ENCODE assay signal across 9 cellular contexts in the genomic region with DNA sequence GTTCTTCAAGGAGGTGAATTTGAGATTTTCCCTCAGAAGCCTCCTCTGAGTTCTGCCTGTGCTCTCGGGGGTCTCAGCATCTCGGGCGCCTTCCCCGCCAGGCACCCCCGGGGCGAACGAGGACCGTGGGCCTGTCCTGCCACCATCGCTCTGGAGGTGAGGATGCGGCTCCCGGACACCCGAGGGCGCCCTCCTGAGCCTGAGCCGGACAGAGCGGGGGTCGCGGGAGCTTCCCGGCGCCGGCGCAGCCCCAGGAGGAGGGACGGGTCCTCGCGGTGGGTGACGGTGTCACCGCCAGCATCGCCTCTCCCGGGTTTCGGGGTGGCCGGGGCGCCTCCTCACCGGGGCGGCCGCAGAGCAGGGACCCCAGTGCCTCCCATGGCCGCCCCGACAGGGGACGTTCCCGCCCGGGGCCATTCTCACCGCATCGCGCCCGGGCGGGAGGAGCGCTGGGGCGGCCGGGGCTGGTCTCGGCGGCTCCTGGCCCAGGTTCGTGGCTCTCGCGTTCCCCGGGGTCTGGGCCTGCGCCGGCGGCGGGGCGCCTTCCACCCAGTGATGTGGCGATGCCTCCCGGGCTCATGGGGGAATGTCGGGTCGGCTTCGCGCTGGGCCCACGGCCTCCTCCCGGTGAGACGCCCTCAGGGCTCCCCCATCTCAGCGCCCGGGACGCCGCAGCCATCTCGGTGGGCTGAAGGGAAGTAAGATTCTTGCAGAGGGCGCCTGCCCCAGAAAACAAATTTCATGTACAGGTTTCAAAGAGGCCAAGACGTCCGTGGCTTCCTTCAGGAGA.
DNase-seq lines count a peak whose midpoint lies in the region; ATAC-seq and TF ChIP-seq lines count a peak whose summit lies in the region.
"Had no signal": no experiment of that assay in that cellular context is flagged by ENCODE, and none has a peak within 500 bp of the region (broad histone marks: within the 10 kb centered on the region; RNA-seq: fewer than 3 reads in every experiment).

No MANE protein-coding gene starts in this region.

- H3K79me2 ChIP-seq in hepatocyte = no peaks in the 10 kb centered on the region

- peaks cover 26% of the 10 kb centered on the region for H3K4me1 Mint-ChIP-seq in CD8-positive, alpha-beta T cell (ENCODE audit: low read depth)
- peaks cover 19% of the 10 kb centered on the region for H3K4me1 Mint-ChIP-seq in activated naive CD4-positive, alpha-beta T cell treated with anti-CD3 and anti-CD28 coated beads, Interleukin-2, amount 10 ng/mL, durations not matched to agents 7 days and 5 days

- no peaks in the 10 kb centered on the region for H3K9me2 ChIP-seq in hepatocyte (replicated peaks; ENCODE audit: insufficient read depth)

- peak overlapping the region; percentile 41 for H3K27ac ChIP-seq in CD8-positive, alpha-beta T cell (ENCODE audit: low read depth, low read length)
- no peak overlapping the region for H3K27ac ChIP-seq in hepatocyte
- H3K27ac ChIP-seq in psoas muscle = peak overlapping the region; percentile 41

- peak overlapping the region; percentile 44 for H3K4me3 ChIP-seq in CD8-positive, alpha-beta T cell (ENCODE audit: low read depth, low read length)
- H3K4me3 ChIP-seq in hepatocyte (peak overlapping the region; percentile 49), psoas muscle (peak overlapping the region; percentile 64)

- H3K27me3 ChIP-seq in CD8-positive, alpha-beta T cell (ENCODE audit: insufficient read depth, low read length) = no peaks in the 10 kb centered on the region
- no peaks in the 10 kb centered on the region for H3K27me3 ChIP-seq in hepatocyte
- peaks cover 0 to 33% (median 0%) of the 10 kb centered on the region in 3 donors for H3K27me3 ChIP-seq in psoas muscle (ENCODE audit: insufficient read depth in 3 of 3, low read length in 2 of 3)

- peak overlapping the region; percentile 88 for H2AFZ ChIP-seq in hepatocyte

- H3K36me3 Mint-ChIP-seq in CD8-positive, alpha-beta T cell = no peaks in the 10 kb centered on the region
- no peaks in the 10 kb centered on the region for H3K36me3 Mint-ChIP-seq in activated naive CD4-positive, alpha-beta T cell treated with anti-CD3 and anti-CD28 coated beads, Interleukin-2, amount 10 ng/mL, durations not matched to agents 7 days and 5 days

- H3K9me3 ChIP-seq in CD8-positive, alpha-beta T cell (ENCODE audit: low read length) = no peaks in the 10 kb centered on the region
- no peaks in the 10 kb centered on the region for H3K9me3 ChIP-seq in hepatocyte (ENCODE audit: low read depth)
- no peaks in the 10 kb centered on the region for H3K9me3 ChIP-seq in psoas muscle

- intact Hi-C loops in CD8-positive, alpha-beta T cell (cut with DNase I, micrococcal nuclease) = loop anchor here in 1 of 2 experiments (5.0 kb wide), 2 partner anchors 125 to 345 kb away; partner anchors contain the start of gene FAM120B
- intact Hi-C loops in psoas muscle (cut with DNase I) = loop anchor here (5.0 to 10.0 kb wide), 2 partner anchors 330 to 563 kb away; partner anchors contain the start of gene DLL1 (in 2 of the 2)

- peaks cover 15% of the 10 kb centered on the region for H3K4me1 ChIP-seq in CD8-positive, alpha-beta T cell (ENCODE audit: insufficient read depth, low read length)
- H3K4me1 ChIP-seq in hepatocyte (ENCODE audit: insufficient read depth) (no peaks in the 10 kb centered on the region), psoas muscle (no peaks in the 10 kb centered on the region)

- H3K27ac Mint-ChIP-seq in CD8-positive, alpha-beta T cell = peak overlapping the region; percentile 92
- peak overlapping the region; percentile 45 for H3K27ac Mint-ChIP-seq in activated naive CD4-positive, alpha-beta T cell treated with anti-CD3 and anti-CD28 coated beads, Interleukin-2, amount 10 ng/mL, durations not matched to agents 7 days and 5 days

- peak overlapping the region; percentile 98 for H3K4me2 ChIP-seq in hepatocyte

- DNase-seq in CD8-positive, alpha-beta T cell = peak in 4 of 7 experiments; percentile 13 to 55 (median 25)
- DNase-seq in activated naive CD4-positive, alpha-beta T cell treated with anti-CD3 and anti-CD28 coated beads, Interleukin-2, amount 10 ng/mL, durations not matched to agents 7 days and 5 days = no peak
- DNase-seq in hepatocyte (ENCODE audit: low spot score) = peak; percentile 71
- DNase-seq in psoas muscle = no peak
- no peak for DNase-seq in SIG-M5 treated with dmso at 0.1 percent for 504 hours (lab: John Stamatoyannopoulos, UW; ENCODE audit: unreplicated experiment)
- DNase-seq in RKO (ENCODE audit: low spot score) = no peak
- no peak for DNase-seq in mucosa of gallbladder (ENCODE audit: low spot score)
- DNase-seq: NCI-H226 had no signal

- WGBS in hepatocyte (ENCODE audit: low lambda C conversion rate, missing lambda C conversion rate) = 9% methylated on average over 75 of the region's 75 CpGs
- 11 to 18% (median 12%) methylated on average over 67 to 75 of the region's 75 CpGs for WGBS in psoas muscle, 3 donors

- peak overlapping the region; percentile 82 for H3K4me3 Mint-ChIP-seq in CD8-positive, alpha-beta T cell
- no peak overlapping the region for H3K4me3 Mint-ChIP-seq in activated naive CD4-positive, alpha-beta T cell treated with anti-CD3 and anti-CD28 coated beads, Interleukin-2, amount 10 ng/mL, durations not matched to agents 7 days and 5 days

- H4K20me1 ChIP-seq in hepatocyte (ENCODE audit: insufficient read depth, poor library complexity, severe bottlenecking) = no peaks in the 10 kb centered on the region

- POLR2A ChIA-PET in CD8-positive, alpha-beta T cell (lab: Charles Lee) = interaction anchor here (1.1 kb wide), 1 partner anchor 237 kb away, joined by 3 read pairs; no protein-coding TSS in a partner anchor

- peaks cover 3% of the 10 kb centered on the region for H3K27me3 Mint-ChIP-seq in CD8-positive, alpha-beta T cell (ENCODE audit: low read depth)
- peaks cover 41% of the 10 kb centered on the region for H3K27me3 Mint-ChIP-seq in activated naive CD4-positive, alpha-beta T cell treated with anti-CD3 and anti-CD28 coated beads, Interleukin-2, amount 10 ng/mL, durations not matched to agents 7 days and 5 days

- peak; percentile 43 for TF ChIP-seq CTCF in CD8-positive, alpha-beta T cell (IDR thresholded peaks at IDR 0.05)
- TF ChIP-seq CTCF in hepatocyte (IDR thresholded peaks at IDR 0.05; ENCODE audit: poor library complexity) (peak; percentile 63), psoas muscle (IDR thresholded peaks at IDR 0.05) (peak; percentile 38)

- no peaks in the 10 kb centered on the region for H3K36me3 ChIP-seq in CD8-positive, alpha-beta T cell (ENCODE audit: insufficient read depth, low read length)
- H3K36me3 ChIP-seq in hepatocyte (replicated peaks; ENCODE audit: insufficient read depth, low read depth) = no peaks in the 10 kb centered on the region
- no peaks in the 10 kb centered on the region for H3K36me3 ChIP-seq in psoas muscle (ENCODE audit: insufficient read depth in 1 of 2, low read depth in 1 of 2)

- H3K9me3 Mint-ChIP-seq in CD8-positive, alpha-beta T cell = no peaks in the 10 kb centered on the region
- no peaks in the 10 kb centered on the region for H3K9me3 Mint-ChIP-seq in activated naive CD4-positive, alpha-beta T cell treated with anti-CD3 and anti-CD28 coated beads, Interleukin-2, amount 10 ng/mL, durations not matched to agents 7 days and 5 days

- peak; percentile 3 for ATAC-seq in CD8-positive, alpha-beta T cell
- peak; percentile 51 to 74 (median 66) for ATAC-seq in psoas muscle
- no peak for ATAC-seq in HG02798 (IDR thresholded peaks at IDR 0.05; ENCODE audit: poor library complexity, unreplicated experiment)

- CTCF ChIA-PET in CD8-positive, alpha-beta T cell (lab: Charles Lee) = interaction anchor here (0.9 to 2.2 kb wide), 5 partner anchors 11 to 345 kb away, joined by 3 to 9 read pairs (median 6); partner anchors contain the start of gene FAM120B
- CTCF ChIA-PET in activated naive CD4-positive, alpha-beta T cell treated with anti-CD3 and anti-CD28 coated beads, Interleukin-2, amount 10 ng/mL, durations not matched to agents 7 days and 5 days (lab: Charles Lee) = no interaction called here

Comparison
In these comparisons a context has a peak if more than half of its experiments do, and no peak if none do; other contexts are left out.
1. DNase-seq: peak in CD8-positive, alpha-beta T cell (4 of 7) and hepatocyte (single experiment); none in activated naive CD4-positive, alpha-beta T cell treated with anti-CD3 and anti-CD28 coated beads, Interleukin-2, amount 10 ng/mL, durations not matched to agents 7 days and 5 days (single experiment), psoas muscle (0 of 2), SIG-M5 treated with dmso at 0.1 percent for 504 hours (single experiment), RKO (single experiment) and mucosa of gallbladder (single experiment).
2. Peak in every context shown above with its lines, with median percentiles within 50 percentile points of each other: H3K4me3 ChIP-seq and CTCF ChIP-seq.